2 cellular contexts compared by ENCODE assay signal in the genomic region with DNA sequence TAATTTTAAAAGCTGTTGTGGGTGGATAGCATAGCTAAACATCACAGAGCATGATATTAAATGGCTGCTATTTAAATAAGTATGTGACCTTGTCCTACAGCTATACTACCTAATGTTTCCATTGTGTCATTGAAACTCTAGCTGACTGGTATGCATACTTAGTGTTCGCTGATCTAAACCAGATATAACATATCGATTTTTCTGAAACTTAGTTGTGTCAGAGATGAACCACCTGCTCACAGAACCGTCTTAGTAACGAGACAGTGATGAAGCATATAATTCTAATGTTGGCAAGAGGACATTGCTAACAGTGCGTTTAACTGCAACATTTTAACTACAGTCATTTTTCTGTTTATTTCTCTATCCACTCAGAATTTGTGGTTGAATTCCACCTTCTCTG.
TF ChIP-seq lines count a peak whose summit lies in the region.

No MANE protein-coding gene starts in this region.

TF ChIP-seq in K562, 482 proteins besides CTCF, POLR2A, EP300 and RAD21 (continued from another document):
- no peak for TF ChIP-seq HOMEZ (CRISPR knock-in tag; IDR thresholded peaks at IDR 0.05)
- no peak for TF ChIP-seq ZNF24 (IDR thresholded peaks at IDR 0.05)
- TF ChIP-seq MCM3 (IDR thresholded peaks at IDR 0.05): no peak
- TF ChIP-seq MNT (conservative IDR thresholded peaks at IDR 0.05): no peak
- no peak for TF ChIP-seq MIER1 (IDR thresholded peaks at IDR 0.05; ENCODE audit: low read depth)
- TF ChIP-seq ILF3 (IDR thresholded peaks at IDR 0.05; ENCODE audit: borderline replicate concordance): no peak
- TF ChIP-seq, protein P1, sequence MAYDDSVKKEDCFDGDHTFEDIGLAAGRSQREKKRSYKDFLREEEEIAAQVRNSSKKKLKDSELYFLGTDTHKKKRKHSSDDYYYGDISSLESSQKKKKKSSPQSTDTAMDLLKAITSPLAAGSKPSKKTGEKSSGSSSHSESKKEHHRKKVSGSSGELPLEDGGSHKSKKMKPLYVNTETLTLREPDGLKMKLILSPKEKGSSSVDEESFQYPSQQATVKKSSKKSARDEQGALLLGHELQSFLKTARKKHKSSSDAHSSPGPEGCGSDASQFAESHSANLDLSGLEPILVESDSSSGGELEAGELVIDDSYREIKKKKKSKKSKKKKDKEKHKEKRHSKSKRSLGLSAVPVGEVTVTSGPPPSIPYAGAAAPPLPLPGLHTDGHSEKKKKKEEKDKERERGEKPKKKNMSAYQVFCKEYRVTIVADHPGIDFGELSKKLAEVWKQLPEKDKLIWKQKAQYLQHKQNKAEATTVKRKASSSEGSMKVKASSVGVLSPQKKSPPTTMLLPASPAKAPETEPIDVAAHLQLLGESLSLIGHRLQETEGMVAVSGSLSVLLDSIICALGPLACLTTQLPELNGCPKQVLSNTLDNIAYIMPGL (CRISPR knock-in tag; IDR thresholded peaks at IDR 0.05): no peak
- TF ChIP-seq HNRNPL (IDR thresholded peaks at IDR 0.05; ENCODE audit: low read depth, low read length): no peak
- TF ChIP-seq TCF7 (IDR thresholded peaks at IDR 0.05; ENCODE audit: borderline replicate concordance): no peak
- TF ChIP-seq PRMT5 (CRISPR knock-in tag; IDR thresholded peaks at IDR 0.05): no peak
- no peak for TF ChIP-seq CC2D1A (IDR thresholded peaks at IDR 0.05)
- no peak for TF ChIP-seq MEF2A (IDR thresholded peaks at IDR 0.05; ENCODE audit: control insufficient read depth, low read depth, low read length)
- no peak for TF ChIP-seq ZNF707 (CRISPR knock-in tag; conservative IDR thresholded peaks at IDR 0.05)
- no peak for TF ChIP-seq FUS (optimal IDR thresholded peaks at IDR 0.05; ENCODE audit: low read depth, low read length)
- TF ChIP-seq, protein P2, sequence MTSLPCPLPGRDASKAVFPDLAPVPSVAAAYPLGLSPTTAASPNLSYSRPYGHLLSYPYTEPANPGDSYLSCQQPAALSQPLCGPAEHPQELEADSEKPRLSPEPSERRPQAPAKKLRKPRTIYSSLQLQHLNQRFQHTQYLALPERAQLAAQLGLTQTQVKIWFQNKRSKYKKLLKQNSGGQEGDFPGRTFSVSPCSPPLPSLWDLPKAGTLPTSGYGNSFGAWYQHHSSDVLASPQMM (CRISPR knock-in tag; IDR thresholded peaks at IDR 0.05): no peak
- no peak for TF ChIP-seq FOSL1 (tag; conservative IDR thresholded peaks at IDR 0.05)

TF ChIP-seq in WTC11, 78 proteins besides CTCF, POLR2A, EP300 and RAD21 (continued from another document):
- TF ChIP-seq, protein P3, sequence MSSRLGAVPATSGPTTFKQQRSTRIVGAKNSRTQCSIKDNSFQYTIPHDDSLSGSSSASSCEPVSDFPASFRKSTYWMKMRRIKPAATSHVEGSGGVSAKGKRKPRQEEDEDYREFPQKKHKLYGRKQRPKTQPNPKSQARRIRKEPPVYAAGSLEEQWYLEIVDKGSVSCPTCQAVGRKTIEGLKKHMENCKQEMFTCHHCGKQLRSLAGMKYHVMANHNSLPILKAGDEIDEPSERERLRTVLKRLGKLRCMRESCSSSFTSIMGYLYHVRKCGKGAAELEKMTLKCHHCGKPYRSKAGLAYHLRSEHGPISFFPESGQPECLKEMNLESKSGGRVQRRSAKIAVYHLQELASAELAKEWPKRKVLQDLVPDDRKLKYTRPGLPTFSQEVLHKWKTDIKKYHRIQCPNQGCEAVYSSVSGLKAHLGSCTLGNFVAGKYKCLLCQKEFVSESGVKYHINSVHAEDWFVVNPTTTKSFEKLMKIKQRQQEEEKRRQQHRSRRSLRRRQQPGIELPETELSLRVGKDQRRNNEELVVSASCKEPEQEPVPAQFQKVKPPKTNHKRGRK (CRISPR knock-in tag; IDR thresholded peaks at IDR 0.05; ENCODE audit: borderline replicate concordance): no peak
- TF ChIP-seq ZNF423 (CRISPR knock-in tag; IDR thresholded peaks at IDR 0.05) (no peak), ZBTB21 (CRISPR knock-in tag; IDR thresholded peaks at IDR 0.05; ENCODE audit: borderline replicate concordance) (no peak), TEAD4 (CRISPR knock-in tag; IDR thresholded peaks at IDR 0.05) (no peak), PRRX2 (CRISPR knock-in tag; IDR thresholded peaks at IDR 0.05) (no peak), CREB1 (CRISPR knock-in tag; IDR thresholded peaks at IDR 0.05) (no peak), AR (CRISPR knock-in tag; IDR thresholded peaks at IDR 0.05) (no peak)
- TF ChIP-seq, protein P4, sequence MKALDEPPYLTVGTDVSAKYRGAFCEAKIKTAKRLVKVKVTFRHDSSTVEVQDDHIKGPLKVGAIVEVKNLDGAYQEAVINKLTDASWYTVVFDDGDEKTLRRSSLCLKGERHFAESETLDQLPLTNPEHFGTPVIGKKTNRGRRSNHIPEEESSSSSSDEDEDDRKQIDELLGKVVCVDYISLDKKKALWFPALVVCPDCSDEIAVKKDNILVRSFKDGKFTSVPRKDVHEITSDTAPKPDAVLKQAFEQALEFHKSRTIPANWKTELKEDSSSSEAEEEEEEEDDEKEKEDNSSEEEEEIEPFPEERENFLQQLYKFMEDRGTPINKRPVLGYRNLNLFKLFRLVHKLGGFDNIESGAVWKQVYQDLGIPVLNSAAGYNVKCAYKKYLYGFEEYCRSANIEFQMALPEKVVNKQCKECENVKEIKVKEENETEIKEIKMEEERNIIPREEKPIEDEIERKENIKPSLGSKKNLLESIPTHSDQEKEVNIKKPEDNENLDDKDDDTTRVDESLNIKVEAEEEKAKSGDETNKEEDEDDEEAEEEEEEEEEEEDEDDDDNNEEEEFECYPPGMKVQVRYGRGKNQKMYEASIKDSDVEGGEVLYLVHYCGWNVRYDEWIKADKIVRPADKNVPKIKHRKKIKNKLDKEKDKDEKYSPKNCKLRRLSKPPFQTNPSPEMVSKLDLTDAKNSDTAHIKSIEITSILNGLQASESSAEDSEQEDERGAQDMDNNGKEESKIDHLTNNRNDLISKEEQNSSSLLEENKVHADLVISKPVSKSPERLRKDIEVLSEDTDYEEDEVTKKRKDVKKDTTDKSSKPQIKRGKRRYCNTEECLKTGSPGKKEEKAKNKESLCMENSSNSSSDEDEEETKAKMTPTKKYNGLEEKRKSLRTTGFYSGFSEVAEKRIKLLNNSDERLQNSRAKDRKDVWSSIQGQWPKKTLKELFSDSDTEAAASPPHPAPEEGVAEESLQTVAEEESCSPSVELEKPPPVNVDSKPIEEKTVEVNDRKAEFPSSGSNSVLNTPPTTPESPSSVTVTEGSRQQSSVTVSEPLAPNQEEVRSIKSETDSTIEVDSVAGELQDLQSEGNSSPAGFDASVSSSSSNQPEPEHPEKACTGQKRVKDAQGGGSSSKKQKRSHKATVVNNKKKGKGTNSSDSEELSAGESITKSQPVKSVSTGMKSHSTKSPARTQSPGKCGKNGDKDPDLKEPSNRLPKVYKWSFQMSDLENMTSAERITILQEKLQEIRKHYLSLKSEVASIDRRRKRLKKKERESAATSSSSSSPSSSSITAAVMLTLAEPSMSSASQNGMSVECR (CRISPR knock-in tag; IDR thresholded peaks at IDR 0.05; ENCODE audit: borderline replicate concordance): no peak
